In genomic region chr3:52240886-52241244, GRCh38 we compare ENCODE assay signal across 8 cellular contexts. TPM values are rescaled to one million over a fixed set of nuclear protein-coding genes. Genes with fewer than 3 reads are reported as not detected.
DNase-seq lines count a peak whose midpoint lies in the region; ATAC-seq and TF ChIP-seq lines count a peak whose summit lies in the region.

No MANE protein-coding gene starts in this region.

- no peak for TF ChIP-seq CTCF in WTC11 (IDR thresholded peaks at IDR 0.05)
- TF ChIP-seq CTCF in glutamatergic neuron (IDR thresholded peaks at IDR 0.05; ENCODE audit: partially characterized antibody, unreplicated experiment) = no peak
- TF ChIP-seq CTCF in suprapubic skin (IDR thresholded peaks at IDR 0.05) = no peak

- H3K9me3 Mint-ChIP-seq in activated CD8-positive, alpha-beta memory T cell treated with anti-CD3 and anti-CD28 coated beads, Interleukin-2, amount 10 ng/mL, durations not matched to agents 7 days and 5 days (ENCODE audit: low read depth) = no peaks in the 10 kb centered on the region
- H3K9me3 Mint-ChIP-seq in WTC11 = no peaks in the 10 kb centered on the region
- peaks cover 25% of the 10 kb centered on the region for H3K9me3 Mint-ChIP-seq in glutamatergic neuron (ENCODE audit: unreplicated experiment)

- POLR2A ChIA-PET in WTC11 (lab: Charles Lee) = interaction anchor here (1.0 to 1.4 kb wide), 4 partner anchors 8 to 77 kb away, joined by 3 to 9 read pairs (median 4); partner anchors contain the start of gene WDR82

- no peaks in the 10 kb centered on the region for H3K27me3 ChIP-seq in suprapubic skin

- no peaks in the 10 kb centered on the region for H3K9me3 ChIP-seq in suprapubic skin

- TF ChIP-seq POLR2A in suprapubic skin (IDR thresholded peaks at IDR 0.05) = no peak

- H3K4me1 Mint-ChIP-seq in activated CD8-positive, alpha-beta memory T cell treated with anti-CD3 and anti-CD28 coated beads, Interleukin-2, amount 10 ng/mL, durations not matched to agents 7 days and 5 days = peaks cover 70% of the 10 kb centered on the region
- H3K4me1 Mint-ChIP-seq in WTC11 = peaks cover 43% of the 10 kb centered on the region
- H3K4me1 Mint-ChIP-seq in glutamatergic neuron (ENCODE audit: low read depth, unreplicated experiment) = peaks cover 14% of the 10 kb centered on the region

- TF ChIP-seq EP300 in suprapubic skin (IDR thresholded peaks at IDR 0.05) = no peak

- intact Hi-C loops in posterior cingulate gyrus (cut with DNase I) = no loop called here

- peak overlapping the region; percentile 95 for H3K27ac Mint-ChIP-seq in activated CD8-positive, alpha-beta memory T cell treated with anti-CD3 and anti-CD28 coated beads, Interleukin-2, amount 10 ng/mL, durations not matched to agents 7 days and 5 days
- peak overlapping the region; percentile 18 for H3K27ac Mint-ChIP-seq in WTC11
- peak overlapping the region; percentile 100 for H3K27ac Mint-ChIP-seq in glutamatergic neuron (ENCODE audit: unreplicated experiment)

- H3K27me3 Mint-ChIP-seq in activated CD8-positive, alpha-beta memory T cell treated with anti-CD3 and anti-CD28 coated beads, Interleukin-2, amount 10 ng/mL, durations not matched to agents 7 days and 5 days = no peaks in the 10 kb centered on the region
- H3K27me3 Mint-ChIP-seq in WTC11 (ENCODE audit: low read depth) (peaks cover 30% of the 10 kb centered on the region), glutamatergic neuron (ENCODE audit: unreplicated experiment) (peaks cover 18% of the 10 kb centered on the region)

- H3K4me3 ChIP-seq in suprapubic skin = no peak overlapping the region

- peak overlapping the region; percentile 96 for H3K4me3 Mint-ChIP-seq in activated CD8-positive, alpha-beta memory T cell treated with anti-CD3 and anti-CD28 coated beads, Interleukin-2, amount 10 ng/mL, durations not matched to agents 7 days and 5 days
- H3K4me3 Mint-ChIP-seq in WTC11 = peak overlapping the region; percentile 95; the same call in 1 of the 2 replicates
- H3K4me3 Mint-ChIP-seq in glutamatergic neuron (ENCODE audit: unreplicated experiment) = peak overlapping the region; percentile 94

- WGBS in suprapubic skin = 87% methylated on average over 3 of the region's 3 CpGs

- H3K36me3 ChIP-seq in suprapubic skin = no peaks in the 10 kb centered on the region

- CTCF ChIA-PET in activated CD8-positive, alpha-beta memory T cell treated with anti-CD3 and anti-CD28 coated beads, Interleukin-2, amount 10 ng/mL, durations not matched to agents 7 days and 5 days (lab: Charles Lee) = interaction anchor here (0.9 to 13.8 kb wide), 13 partner anchors 10 to 206 kb away, joined by 3 to 176 read pairs (median 6); partner anchors contain the start of gene WDR82
- CTCF ChIA-PET in WTC11 (lab: Charles Lee) = interaction anchor here (1.0 to 2.3 kb wide), 8 partner anchors 10 to 171 kb away, joined by 3 to 19 read pairs (median 4); partner anchors contain the start of gene WDR82

- peaks cover 67% of the 10 kb centered on the region for H3K4me1 ChIP-seq in suprapubic skin

- peaks cover 22% of the 10 kb centered on the region for H3K36me3 Mint-ChIP-seq in activated CD8-positive, alpha-beta memory T cell treated with anti-CD3 and anti-CD28 coated beads, Interleukin-2, amount 10 ng/mL, durations not matched to agents 7 days and 5 days
- H3K36me3 Mint-ChIP-seq in WTC11 (no peaks in the 10 kb centered on the region), glutamatergic neuron (ENCODE audit: unreplicated experiment) (no peaks in the 10 kb centered on the region)

- no peak for ATAC-seq in activated CD8-positive, alpha-beta memory T cell treated with anti-CD3 and anti-CD28 coated beads, Interleukin-2, amount 10 ng/mL, durations not matched to agents 7 days and 5 days
- ATAC-seq in WTC11 (no peak), HG02798 (IDR thresholded peaks at IDR 0.05; ENCODE audit: poor library complexity, unreplicated experiment) (no peak), GM18873 (IDR thresholded peaks at IDR 0.05; ENCODE audit: low FRiP score, unreplicated experiment) (no peak)

- H3K27ac ChIP-seq in suprapubic skin = peak overlapping the region; percentile 89

- DNase-seq in activated CD8-positive, alpha-beta memory T cell treated with anti-CD3 and anti-CD28 coated beads, Interleukin-2, amount 10 ng/mL, durations not matched to agents 7 days and 5 days = no peak
- no peak for DNase-seq in activated CD8-positive, alpha-beta memory T cell treated with anti-CD3 and anti-CD28 coated beads, Interleukin-2, amount 50 U/mL, for 4 hours
- DNase-seq in WTC11 (ENCODE audit: low spot score) (no peak), glutamatergic neuron (no peak), suprapubic skin (ENCODE audit: low spot score in 2 of 2) (peak in 1 of 2 donors; percentile 32), posterior cingulate gyrus (no peak)

TF ChIP-seq in WTC11, 78 proteins besides CTCF, POLR2A, EP300 and RAD21 (continues in another document):
- no peak for TF ChIP-seq JUN (CRISPR knock-in tag; IDR thresholded peaks at IDR 0.05)
- no peak for TF ChIP-seq PREB (CRISPR knock-in tag; IDR thresholded peaks at IDR 0.05; ENCODE audit: borderline replicate concordance)
- TF ChIP-seq PRDM15 (CRISPR knock-in tag; IDR thresholded peaks at IDR 0.05) = no peak

RNA-seq across cellular contexts. Expression of gene TWF2, which starts 1.9 kb away (rescaled TPM):
- 100 to 1,000 TPM; 110 to 131 TPM for total RNA-seq in activated CD8-positive, alpha-beta memory T cell treated with anti-CD3 and anti-CD28 coated beads, Interleukin-2, amount 10 ng/mL, durations not matched to agents 7 days and 5 days
- total RNA-seq in WTC11 (2021) (60.8 to 71.1 TPM (median 66.3 TPM) in 3 replicates), glutamatergic neuron (ENCODE audit: unreplicated experiment) (45.5 TPM), suprapubic skin (10 to 100 TPM; 33.2 to 46.2 (median 42.6) TPM)

RNA-seq across cellular contexts. Expression of gene PPM1M, which starts 4.7 kb away (rescaled TPM):
- total RNA-seq in activated CD8-positive, alpha-beta memory T cell treated with anti-CD3 and anti-CD28 coated beads, Interleukin-2, amount 10 ng/mL, durations not matched to agents 7 days and 5 days = 10 to 100 TPM; 91.1 to 94.1 TPM
- total RNA-seq in WTC11 (2021) (5.1 to 7.0 TPM (median 6.0 TPM) in 3 replicates), glutamatergic neuron (ENCODE audit: unreplicated experiment) (7.8 TPM), suprapubic skin (10 to 100 TPM in 3 of 4 donors, 1 to 10 TPM in 1; 10.0 to 17.5 (median 11.3) TPM)

RNA-seq across cellular contexts. Expression of gene TLR9, which starts 15.4 kb away (rescaled TPM):
- total RNA-seq in activated CD8-positive, alpha-beta memory T cell treated with anti-CD3 and anti-CD28 coated beads, Interleukin-2, amount 10 ng/mL, durations not matched to agents 7 days and 5 days = under 1 TPM in 1 of 2 experiments, not detected in 1; 0.64 TPM
- not detected in 3 replicates for total RNA-seq in WTC11 (2021)
- 0.37 TPM for total RNA-seq in glutamatergic neuron (ENCODE audit: unreplicated experiment)
- total RNA-seq in suprapubic skin = under 1 TPM in 1 of 4 donors, not detected in 3; 0.16 TPM

RNA-seq across cellular contexts. Expression of gene WDR82, which starts 37.6 kb away (rescaled TPM):
- 100 to 1,000 TPM; 114 to 132 TPM for total RNA-seq in activated CD8-positive, alpha-beta memory T cell treated with anti-CD3 and anti-CD28 coated beads, Interleukin-2, amount 10 ng/mL, durations not matched to agents 7 days and 5 days
- 64.6 to 69.7 TPM (median 64.9 TPM) in 3 replicates for total RNA-seq in WTC11 (2021)
- total RNA-seq in glutamatergic neuron (ENCODE audit: unreplicated experiment) = 118 TPM
- 10 to 100 TPM; 46.7 to 57.6 (median 52.5) TPM for total RNA-seq in suprapubic skin

RNA-seq across cellular contexts. Expression of gene ALAS1, which starts 42.9 kb away (rescaled TPM):
- 10 to 100 TPM; 61.3 to 84.2 TPM for total RNA-seq in activated CD8-positive, alpha-beta memory T cell treated with anti-CD3 and anti-CD28 coated beads, Interleukin-2, amount 10 ng/mL, durations not matched to agents 7 days and 5 days
- 39.1 to 43.0 TPM (median 39.4 TPM) in 3 replicates for total RNA-seq in WTC11 (2021)
- total RNA-seq in glutamatergic neuron (ENCODE audit: unreplicated experiment) = 41.7 TPM
- 10 to 100 TPM; 28.8 to 54.4 (median 31.9) TPM for total RNA-seq in suprapubic skin

Comparison
In these comparisons a context has a peak if more than half of its experiments do, and no peak if none do; other contexts are left out.
1. H3K27ac Mint-ChIP-seq: peak in every context shown above with its lines; median percentile 100 in glutamatergic neuron; 95 in activated CD8-positive, alpha-beta memory T cell treated with anti-CD3 and anti-CD28 coated beads, Interleukin-2, amount 10 ng/mL, durations not matched to agents 7 days and 5 days; 18 in WTC11.
2. RNA of gene PPM1M, which starts 4.7 kb away (total RNA-seq): 91.1 to 94.1 TPM in activated CD8-positive, alpha-beta memory T cell treated with anti-CD3 and anti-CD28 coated beads, Interleukin-2, amount 10 ng/mL, durations not matched to agents 7 days and 5 days; 10.0 to 17.5 TPM in suprapubic skin, 7.8 TPM in glutamatergic neuron (single experiment) and 5.1 to 7.0 TPM in WTC11; every median in the first group is over 4 times any median in the second.
3. Peak in every context shown above with its lines, with median percentiles within 50 percentile points of each other: H3K4me3 Mint-ChIP-seq.